In genomic region chr6:36757206-36757605, GRCh38 we compare ENCODE assay signal across 10 cellular contexts. TPM values are rescaled to one million over a fixed set of nuclear protein-coding genes. Genes with fewer than 3 reads are reported as not detected.
DNase-seq lines count a peak whose midpoint lies in the region; ATAC-seq and FAIRE-seq lines count a peak whose summit lies in the region.
"Had no signal": no experiment of that assay in that cellular context is flagged by ENCODE, and none has a peak within 500 bp of the region (broad histone marks: within the 10 kb centered on the region; RNA-seq: fewer than 3 reads in every experiment).

No MANE protein-coding gene starts in this region.

- H3K9me3 Mint-ChIP-seq in activated naive CD8-positive, alpha-beta T cell treated with anti-CD3 and anti-CD28 coated beads for 36 hours, result no peaks in the 10 kb centered on the region
- no peaks in the 10 kb centered on the region for H3K9me3 Mint-ChIP-seq in stimulated activated effector memory CD8-positive, alpha-beta T cell treated with anti-CD3 and anti-CD28 coated beads, Interleukin-12 subunit alpha, Interleukin-12 subunit beta, amount 100 ng/mL, for 72 hours

- ATAC-seq in stimulated activated effector memory CD8-positive, alpha-beta T cell treated with anti-CD3 and anti-CD28 coated beads, Interleukin-12 subunit alpha, Interleukin-12 subunit beta, amount 100 ng/mL, for 72 hours, result no peak
- ATAC-seq: heart right ventricle, upper lobe of right lung had no signal

- H3K4me1 Mint-ChIP-seq in activated naive CD8-positive, alpha-beta T cell treated with anti-CD3 and anti-CD28 coated beads for 36 hours, result peaks cover 55% of the 10 kb centered on the region
- peaks cover 68% of the 10 kb centered on the region for H3K4me1 Mint-ChIP-seq in stimulated activated effector memory CD8-positive, alpha-beta T cell treated with anti-CD3 and anti-CD28 coated beads, Interleukin-12 subunit alpha, Interleukin-12 subunit beta, amount 100 ng/mL, for 72 hours

- H3K36me3 Mint-ChIP-seq in activated naive CD8-positive, alpha-beta T cell treated with anti-CD3 and anti-CD28 coated beads for 36 hours, result peaks cover 2% of the 10 kb centered on the region
- H3K36me3 Mint-ChIP-seq in stimulated activated effector memory CD8-positive, alpha-beta T cell treated with anti-CD3 and anti-CD28 coated beads, Interleukin-12 subunit alpha, Interleukin-12 subunit beta, amount 100 ng/mL, for 72 hours, result peaks cover 14% of the 10 kb centered on the region

- H3K27me3 Mint-ChIP-seq in activated naive CD8-positive, alpha-beta T cell treated with anti-CD3 and anti-CD28 coated beads for 36 hours, result no peaks in the 10 kb centered on the region

- H3K27ac Mint-ChIP-seq in activated naive CD8-positive, alpha-beta T cell treated with anti-CD3 and anti-CD28 coated beads for 36 hours, result peak overlapping the region; percentile 10
- peak overlapping the region; percentile 95 for H3K27ac Mint-ChIP-seq in stimulated activated effector memory CD8-positive, alpha-beta T cell treated with anti-CD3 and anti-CD28 coated beads, Interleukin-12 subunit alpha, Interleukin-12 subunit beta, amount 100 ng/mL, for 72 hours

- no peak for FAIRE-seq in urothelium cell line (lab: Jason Lieb, UNC)

- H3K4me3 Mint-ChIP-seq in activated naive CD8-positive, alpha-beta T cell treated with anti-CD3 and anti-CD28 coated beads for 36 hours, result no peak overlapping the region
- H3K4me3 Mint-ChIP-seq in stimulated activated effector memory CD8-positive, alpha-beta T cell treated with anti-CD3 and anti-CD28 coated beads, Interleukin-12 subunit alpha, Interleukin-12 subunit beta, amount 100 ng/mL, for 72 hours, result peak overlapping the region; percentile 71

- DNase-seq in activated naive CD4-positive, alpha-beta T cell treated with Interleukin-2 at 50 U/mL for 16 hours, result peak; percentile 50
- no peak for DNase-seq in activated naive CD4-positive, alpha-beta T cell treated with anti-CD3 and anti-CD28 coated beads, Interleukin-2, amount 50 U/mL, for 16 hours
- DNase-seq in NAMALWA (ENCODE audit: low spot score), result peak; percentile 89
- DNase-seq in activated naive CD8-positive, alpha-beta T cell treated with anti-CD3 and anti-CD28 coated beads for 36 hours, result no peak
- DNase-seq in stimulated activated effector memory CD8-positive, alpha-beta T cell treated with anti-CD3 and anti-CD28 coated beads, Interleukin-12 subunit alpha, Interleukin-12 subunit beta, amount 100 ng/mL, for 72 hours (ENCODE audit: low spot score in 2 of 2), result no peak
- no peak for DNase-seq in GM19240 (ENCODE audit: insufficient read length, low spot score)
- no peak for DNase-seq in dedifferentiated amniotic fluid mesenchymal stem cell (ENCODE audit: extremely low spot score)
- DNase-seq in urothelium cell line (ENCODE audit: low spot score), result no peak
- DNase-seq: heart right ventricle, upper lobe of right lung had no signal

RNA-seq across cellular contexts. Expression of gene RAB44, which starts 59.6 kb away (rescaled TPM):
- not detected for total RNA-seq in activated naive CD8-positive, alpha-beta T cell treated with anti-CD3 and anti-CD28 coated beads for 36 hours

Comparison
In these comparisons a context has a peak if more than half of its experiments do, and no peak if none do; other contexts are left out.
1. DNase-seq: peak in activated naive CD4-positive, alpha-beta T cell treated with Interleukin-2 at 50 U/mL for 16 hours (single experiment) and NAMALWA (single experiment); none in activated naive CD4-positive, alpha-beta T cell treated with anti-CD3 and anti-CD28 coated beads, Interleukin-2, amount 50 U/mL, for 16 hours (single experiment), activated naive CD8-positive, alpha-beta T cell treated with anti-CD3 and anti-CD28 coated beads for 36 hours (single experiment), stimulated activated effector memory CD8-positive, alpha-beta T cell treated with anti-CD3 and anti-CD28 coated beads, Interleukin-12 subunit alpha, Interleukin-12 subunit beta, amount 100 ng/mL, for 72 hours (0 of 2), GM19240 (single experiment), dedifferentiated amniotic fluid mesenchymal stem cell (single experiment) and urothelium cell line (single experiment).